In the genomic region with DNA sequence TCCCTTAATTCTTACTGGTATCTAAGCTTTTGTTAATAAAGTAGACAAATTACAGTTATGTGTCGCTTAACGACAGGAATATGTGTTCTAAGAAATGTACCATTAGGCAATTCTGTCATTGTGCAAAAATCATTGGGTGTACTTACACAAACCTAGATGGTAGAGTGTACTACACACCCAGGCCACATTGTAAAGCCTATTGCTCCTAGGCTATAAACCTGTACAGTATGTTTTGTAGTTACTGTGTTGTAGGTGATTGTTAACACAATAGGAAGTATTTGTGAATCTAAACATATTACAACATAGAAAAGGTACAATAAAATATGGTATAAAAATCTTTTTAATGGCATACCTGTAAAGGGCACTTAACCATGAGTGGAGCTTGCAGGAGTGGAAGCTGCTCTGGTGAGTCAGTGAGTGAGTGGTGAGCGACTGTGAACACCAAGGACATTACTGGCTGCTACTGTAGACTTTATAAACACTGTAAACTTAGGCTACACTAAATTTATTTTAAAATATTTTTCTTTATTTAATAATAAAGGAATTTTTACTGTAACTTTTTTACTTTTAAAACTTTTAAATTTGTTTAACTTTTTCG, we compare ENCODE assay signal across 27 cellular contexts.
"Had no signal": no experiment of that assay in that cellular context is flagged by ENCODE, and none has a peak within 500 bp of the region (broad histone marks: within the 10 kb centered on the region; RNA-seq: fewer than 3 reads in every experiment).

No MANE protein-coding gene starts in this region.

- DNase-seq: activated CD8-positive, alpha-beta memory T cell treated with anti-CD3 and anti-CD28 coated beads for 24 hours; activated CD8-positive, alpha-beta memory T cell treated with anti-CD3 and anti-CD28 coated beads, Interleukin-2, amount 50 U/mL, for 4 hours; activated naive CD4-positive, alpha-beta T cell treated with Interleukin-2 at 50 U/mL for 16 hours; activated naive CD8-positive, alpha-beta T cell treated with anti-CD3 and anti-CD28 coated beads, Interleukin-2, amount 10 ng/mL, durations not matched to agents 7 days and 5 days; activated T-cell treated with anti-CD3 and anti-CD28 coated beads, Interleukin-2, amount 50 U/mL, for 4 hours; effector CD8-positive, alpha-beta T cell; gastrocnemius medialis; hippocampal formation; left cardiac atrium; lower lobe of right lung; mesendoderm; naive thymus-derived CD4-positive, alpha-beta T cell; occipital lobe; posterior cingulate gyrus; retina; stimulated activated CD4-positive, alpha-beta T cell treated with anti-CD3 and anti-CD28 coated beads, Interleukin-4, amount 100 ng/mL, for 1 hour; stimulated activated naive CD4-positive, alpha-beta T cell; T-cell; upper lobe of left lung had no signal

- H3K4me3 ChIP-seq: cardiac muscle cell, gastrocnemius medialis, lower lobe of right lung, thoracic aorta, upper lobe of left lung had no signal

- H3K27me3 ChIP-seq: cardiac muscle cell, gastrocnemius medialis, upper lobe of left lung had no signal

- H3K36me3 ChIP-seq: cardiac muscle cell, gastrocnemius medialis, lower lobe of right lung, thoracic aorta, upper lobe of left lung had no signal

- H3K27ac Mint-ChIP-seq: activated naive CD8-positive, alpha-beta T cell treated with anti-CD3 and anti-CD28 coated beads, Interleukin-2, amount 10 ng/mL, durations not matched to agents 7 days and 5 days; activated T-helper 2 cell treated with anti-CD3 and anti-CD28 coated beads, Interferon-gamma antibody, Interleukin-2, Interleukin-4, amounts not matched to agents 10 μg/mL and 5 μg/mL and 100 μg/mL, durations not matched to agents 14 hours and 24 hours and 36 hours; dendritic cell treated with granulocyte-macrophage colony-stimulating factor and Interleukin-4, amounts not matched to agents 40 ng/mL and 50 ng/mL, for 4 days; naive thymus-derived CD4-positive, alpha-beta T cell; T-cell; T-helper 2 cell treated with Interferon-gamma antibody and Interleukin-4, amounts not matched to agents 5 μg/mL and 100 μg/mL, for 36 hours; WTC11 had no signal

- ATAC-seq: activated T-cell treated with anti-CD3 and anti-CD28 coated beads, Interleukin-2, amount 50 U/mL, for 4 hours; esophagus mucosa; gastrocnemius medialis; left cardiac atrium; lower lobe of right lung; naive thymus-derived CD4-positive, alpha-beta T cell; T-cell; WTC11 had no signal

- H3K9me3 ChIP-seq: gastrocnemius medialis, lower lobe of right lung, thoracic aorta, upper lobe of left lung had no signal

- H3K9me3 Mint-ChIP-seq: activated naive CD8-positive, alpha-beta T cell treated with anti-CD3 and anti-CD28 coated beads, Interleukin-2, amount 10 ng/mL, durations not matched to agents 7 days and 5 days; activated T-cell treated with anti-CD3 and anti-CD28 coated beads, Interleukin-2, amount 50 U/mL, for 4 hours; activated T-helper 2 cell treated with anti-CD3 and anti-CD28 coated beads, Interferon-gamma antibody, Interleukin-2, Interleukin-4, amounts not matched to agents 10 μg/mL and 5 μg/mL and 100 μg/mL, durations not matched to agents 14 hours and 24 hours and 36 hours; dendritic cell treated with granulocyte-macrophage colony-stimulating factor and Interleukin-4, amounts not matched to agents 40 ng/mL and 50 ng/mL, for 4 days; naive thymus-derived CD4-positive, alpha-beta T cell; neural crest cell; T-cell; T-helper 2 cell treated with Interferon-gamma antibody and Interleukin-4, amounts not matched to agents 5 μg/mL and 100 μg/mL, for 36 hours; WTC11 had no signal

- H3K27me3 Mint-ChIP-seq: dendritic cell treated with granulocyte-macrophage colony-stimulating factor and Interleukin-4, amounts not matched to agents 40 ng/mL and 50 ng/mL, for 4 days had no signal

- H3K27ac ChIP-seq: cardiac muscle cell, lower lobe of right lung, thoracic aorta, upper lobe of left lung had no signal

- H3K4me1 Mint-ChIP-seq: activated naive CD8-positive, alpha-beta T cell treated with anti-CD3 and anti-CD28 coated beads, Interleukin-2, amount 10 ng/mL, durations not matched to agents 7 days and 5 days; naive thymus-derived CD4-positive, alpha-beta T cell; neural crest cell; T-cell; WTC11 had no signal

- H3K4me1 ChIP-seq: gastrocnemius medialis, lower lobe of right lung, upper lobe of left lung had no signal

- H3K36me3 Mint-ChIP-seq: activated naive CD8-positive, alpha-beta T cell treated with anti-CD3 and anti-CD28 coated beads, Interleukin-2, amount 10 ng/mL, durations not matched to agents 7 days and 5 days; naive thymus-derived CD4-positive, alpha-beta T cell; T-cell; WTC11 had no signal

- H3K4me3 Mint-ChIP-seq: activated naive CD8-positive, alpha-beta T cell treated with anti-CD3 and anti-CD28 coated beads, Interleukin-2, amount 10 ng/mL, durations not matched to agents 7 days and 5 days; activated T-cell treated with anti-CD3 and anti-CD28 coated beads, Interleukin-2, amount 50 U/mL, for 4 hours; dendritic cell treated with granulocyte-macrophage colony-stimulating factor and Interleukin-4, amounts not matched to agents 40 ng/mL and 50 ng/mL, for 4 days; naive thymus-derived CD4-positive, alpha-beta T cell; neural crest cell; T-cell; T-helper 2 cell treated with Interferon-gamma antibody and Interleukin-4, amounts not matched to agents 5 μg/mL and 100 μg/mL, for 36 hours; WTC11 had no signal
